In genomic region chr10:3887885-3888476, GRCh38 we compare ENCODE assay signal across 8 cellular contexts.
A peak's percentile ranks its signal among the peaks of the same experiment; 100 is the strongest.
DNase-seq lines count a peak whose midpoint lies in the region; ATAC-seq, FAIRE-seq and TF ChIP-seq lines count a peak whose summit lies in the region.

No MANE protein-coding gene starts in this region.

- H3K36me3 ChIP-seq in endothelial cell of umbilical vein (ENCODE audit: control insufficient read depth in 2 of 2, extremely low read depth in 1 of 2, insufficient read depth in 2 of 2, low read length in 2 of 2): no peaks in the 10 kb centered on the region
- no peaks in the 10 kb centered on the region for H3K36me3 ChIP-seq in neural progenitor cell
- H3K36me3 ChIP-seq in A673 (ENCODE audit: insufficient read depth, low read length, poor library complexity, severe bottlenecking): no peaks in the 10 kb centered on the region

- H3K36me3 Mint-ChIP-seq in activated CD4-positive, alpha-beta T cell treated with anti-CD3 and anti-CD28 coated beads for 36 hours (ENCODE audit: low read depth): peaks cover 1% of the 10 kb centered on the region
- no peaks in the 10 kb centered on the region for H3K36me3 Mint-ChIP-seq in neural progenitor cell

- no TSS peak for BruUV-seq in endothelial cell of umbilical vein (replicated peaks; lab: Mats Ljungman, UMichigan)
- no TSS peak for BruUV-seq in A673 (replicated peaks; lab: Mats Ljungman, UMichigan)

- H3K27ac ChIP-seq in endothelial cell of umbilical vein (ENCODE audit: insufficient read depth, low read depth, low read length) (peak overlapping the region; percentile 100), neural progenitor cell (peak overlapping the region; percentile 49), A673 (ENCODE audit: low read depth, low read length, poor library complexity, severe bottlenecking) (no peak overlapping the region)

- H3K4me3 Mint-ChIP-seq in activated CD4-positive, alpha-beta T cell treated with anti-CD3 and anti-CD28 coated beads for 36 hours: peak overlapping the region; percentile 28
- no peak overlapping the region for H3K4me3 Mint-ChIP-seq in neural progenitor cell

- H3F3A ChIP-seq in neural progenitor cell (ENCODE audit: low read depth): peaks cover 9% of the 10 kb centered on the region

- H3K9me3 Mint-ChIP-seq in activated CD4-positive, alpha-beta T cell treated with anti-CD3 and anti-CD28 coated beads for 36 hours (ENCODE audit: low read depth): no peaks in the 10 kb centered on the region
- no peaks in the 10 kb centered on the region for H3K9me3 Mint-ChIP-seq in neural progenitor cell

- peak; percentile 88 for FAIRE-seq in endothelial cell of umbilical vein (lab: Jason Lieb, UNC)

- H3K4me1 ChIP-seq in endothelial cell of umbilical vein (ENCODE audit: control insufficient read depth, extremely low read depth, insufficient read depth, low read length): peaks cover 56% of the 10 kb centered on the region
- H3K4me1 ChIP-seq in neural progenitor cell: peaks cover 32% of the 10 kb centered on the region
- no peaks in the 10 kb centered on the region for H3K4me1 ChIP-seq in A673 (ENCODE audit: insufficient read depth, low read length, poor library complexity, severe bottlenecking)

- POLR2A ChIA-PET in activated CD4-positive, alpha-beta T cell treated with anti-CD3 and anti-CD28 coated beads for 36 hours (lab: Charles Lee): interaction anchor here (0.7 to 1.3 kb wide), 5 partner anchors 13 to 103 kb away, joined by 3 to 13 read pairs (median 6); partner anchors contain the start of gene KLF6
- POLR2A ChIA-PET in endothelial cell of umbilical vein (lab: Charles Lee): interaction anchor here (1.1 to 4.7 kb wide), 3 partner anchors 35 to 105 kb away, joined by 4 to 31 read pairs (median 8); partner anchors contain the start of gene KLF6
- POLR2A ChIA-PET in A673 (lab: Charles Lee; ENCODE audit: low non-redundant PET): interaction anchor here (0.6 kb wide), 1 partner anchor 34 kb away, joined by 3 read pairs; no protein-coding TSS in a partner anchor

- ATAC-seq in GM19035 (IDR thresholded peaks at IDR 0.05; ENCODE audit: unreplicated experiment): peak; percentile 82
- peak; percentile 62 for ATAC-seq in HG03196 (IDR thresholded peaks at IDR 0.05; ENCODE audit: unreplicated experiment)
- peak; percentile 83 for ATAC-seq in activated CD4-positive, alpha-beta T cell treated with anti-CD3 and anti-CD28 coated beads for 36 hours

- peak overlapping the region; percentile 93 for H3K27ac Mint-ChIP-seq in activated CD4-positive, alpha-beta T cell treated with anti-CD3 and anti-CD28 coated beads for 36 hours
- peak overlapping the region; percentile 12 for H3K27ac Mint-ChIP-seq in neural progenitor cell

- peak overlapping the region; percentile 98 for H3K9ac ChIP-seq in endothelial cell of umbilical vein (replicated peaks; ENCODE audit: extremely low read depth, insufficient read depth, low read length)
- no peak overlapping the region for H3K9ac ChIP-seq in neural progenitor cell

- dilution Hi-C loops in endothelial cell of umbilical vein (cut with MboI; ENCODE audit: extremely low pct_ligation_motif_present, low sequenced_read_pairs): no loop called here

- H3K79me2 ChIP-seq in endothelial cell of umbilical vein (ENCODE audit: control insufficient read depth, insufficient read depth, low read length) (no peaks in the 10 kb centered on the region), neural progenitor cell (ENCODE audit: low read depth) (no peaks in the 10 kb centered on the region)

- H2AFZ ChIP-seq in endothelial cell of umbilical vein (ENCODE audit: low read depth, low read length) (peak overlapping the region; percentile 31), neural progenitor cell (replicated peaks) (peak overlapping the region; percentile 3)

- no peaks in the 10 kb centered on the region for H3K9me1 ChIP-seq in endothelial cell of umbilical vein (replicated peaks; ENCODE audit: control insufficient read depth, extremely low read depth, insufficient read depth, low read length)

- H3K4me1 Mint-ChIP-seq in activated CD4-positive, alpha-beta T cell treated with anti-CD3 and anti-CD28 coated beads for 36 hours: peaks cover 38% of the 10 kb centered on the region
- H3K4me1 Mint-ChIP-seq in neural progenitor cell: peaks cover 33% of the 10 kb centered on the region

- CTCF ChIA-PET in activated CD4-positive, alpha-beta T cell treated with anti-CD3 and anti-CD28 coated beads for 36 hours (lab: Charles Lee): interaction anchor here (1.7 kb wide), 1 partner anchor 72 kb away, joined by 4 read pairs; no protein-coding TSS in a partner anchor
- CTCF ChIA-PET in endothelial cell of umbilical vein (lab: Charles Lee): interaction anchor here (1.2 to 1.4 kb wide), 3 partner anchors 104 to 879 kb away, joined by 3 to 4 read pairs (median 3); no protein-coding TSS in a partner anchor
- CTCF ChIA-PET in A673 (lab: Charles Lee): no interaction called here

- H3K9me3 ChIP-seq in endothelial cell of umbilical vein (replicated peaks; ENCODE audit: control insufficient read depth, insufficient read depth, low read length) (no peaks in the 10 kb centered on the region), neural progenitor cell (ENCODE audit: low read depth) (no peaks in the 10 kb centered on the region), A673 (ENCODE audit: low read depth, low read length, poor library complexity, severe bottlenecking) (no peaks in the 10 kb centered on the region)

- peaks cover 3% of the 10 kb centered on the region for H3K27me3 Mint-ChIP-seq in activated CD4-positive, alpha-beta T cell treated with anti-CD3 and anti-CD28 coated beads for 36 hours
- peaks cover 8% of the 10 kb centered on the region for H3K27me3 Mint-ChIP-seq in neural progenitor cell (ENCODE audit: insufficient read depth, low read depth)

- DNase-seq in activated CD4-positive, alpha-beta T cell treated with anti-CD3 and anti-CD28 coated beads for 36 hours: peak; percentile 72
- DNase-seq in endothelial cell of umbilical vein (ENCODE audit: low read depth, low spot score) (peak; percentile 97), neural progenitor cell (ENCODE audit: low spot score) (peak; percentile 76), NCI-H2081 treated with DMSO at 0.1 percent for 48 hours (lab: John Stamatoyannopoulos, UW) (no peak), C1 segment of cervical spinal cord (lab: John Stamatoyannopoulos, UW) (no peak), A673 (ENCODE audit: low spot score) (no peak)

- no peaks in the 10 kb centered on the region for H4K20me1 ChIP-seq in endothelial cell of umbilical vein (replicated peaks; ENCODE audit: control insufficient read depth, extremely low read depth, insufficient read depth, low read length)
- no peaks in the 10 kb centered on the region for H4K20me1 ChIP-seq in neural progenitor cell (ENCODE audit: low read depth)

- peak; percentile 65 for TF ChIP-seq POLR2A in endothelial cell of umbilical vein (IDR thresholded peaks at IDR 0.05; ENCODE audit: low read depth, low read length)

- intact Hi-C loops in activated CD4-positive, alpha-beta T cell treated with anti-CD3 and anti-CD28 coated beads for 36 hours (cut with DNase I, micrococcal nuclease): no loop called here
- intact Hi-C loops in endothelial cell of umbilical vein (cut with micrococcal nuclease) (loop anchor here (1.0 to 5.0 kb wide), 11 partner anchors 27 to 883 kb away; no protein-coding TSS in a partner anchor), A673 (cut with micrococcal nuclease; ENCODE audit: unreplicated experiment) (no loop called here)

- TF ChIP-seq CTCF in endothelial cell of umbilical vein (IDR thresholded peaks at IDR 0.05; ENCODE audit: extremely low read depth in 1 of 2, insufficient read depth in 1 of 2, low read depth in 1 of 2, low read length in 2 of 2) (no peak), neural progenitor cell (IDR thresholded peaks at IDR 0.05) (no peak), A673 (conservative IDR thresholded peaks at IDR 0.05; ENCODE audit: low read depth, low read length) (no peak)

- H3K4me2 ChIP-seq in endothelial cell of umbilical vein (ENCODE audit: insufficient read depth, low read length) (peak overlapping the region; percentile 80), neural progenitor cell (peak overlapping the region; percentile 58)

- no peaks in the 10 kb centered on the region for H3K27me3 ChIP-seq in endothelial cell of umbilical vein (ENCODE audit: control insufficient read depth in 2 of 2, insufficient read depth in 2 of 2, low read length in 2 of 2)
- H3K27me3 ChIP-seq in neural progenitor cell: no peaks in the 10 kb centered on the region
- H3K27me3 ChIP-seq in A673 (replicated peaks; ENCODE audit: insufficient read depth, low read depth, low read length, poor library complexity): no peaks in the 10 kb centered on the region

- H3K4me3 ChIP-seq in endothelial cell of umbilical vein (replicated peaks in 1 of 3; ENCODE audit: insufficient read depth in 1 of 3, low read depth in 1 of 3, low read length in 3 of 3) (peak overlapping the region in 1 of 3 experiments; percentile 22), neural progenitor cell (no peak overlapping the region), A673 (ENCODE audit: low read depth, low read length, poor library complexity, severe bottlenecking) (no peak overlapping the region)

TF ChIP-seq in endothelial cell of umbilical vein, 7 proteins besides CTCF, POLR2A, EP300 and RAD21:
- TF ChIP-seq JUN (IDR thresholded peaks at IDR 0.05; ENCODE audit: borderline replicate concordance, insufficient read depth, insufficient read length, low read depth) (peak; percentile 84), FOS (IDR thresholded peaks at IDR 0.05; ENCODE audit: borderline replicate concordance, insufficient read depth, low read length) (peak; percentile 95), POLR2AphosphoS5 (IDR thresholded peaks at IDR 0.05; ENCODE audit: insufficient read depth, low read depth, low read length) (peak; percentile 84), GATA2 (IDR thresholded peaks at IDR 0.05; ENCODE audit: insufficient read depth, insufficient read length, low read depth, low read length) (peak; percentile 61)
- TF ChIP-seq, protein P1, sequence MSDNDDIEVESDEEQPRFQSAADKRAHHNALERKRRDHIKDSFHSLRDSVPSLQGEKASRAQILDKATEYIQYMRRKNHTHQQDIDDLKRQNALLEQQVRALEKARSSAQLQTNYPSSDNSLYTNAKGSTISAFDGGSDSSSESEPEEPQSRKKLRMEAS (IDR thresholded peaks at IDR 0.05; ENCODE audit: insufficient read depth, insufficient read length): no peak

Comparison
In these comparisons a context has a peak if more than half of its experiments do, and no peak if none do; other contexts are left out.
1. DNase-seq: peak in activated CD4-positive, alpha-beta T cell treated with anti-CD3 and anti-CD28 coated beads for 36 hours (single experiment), endothelial cell of umbilical vein (single experiment) and neural progenitor cell (single experiment); none in NCI-H2081 treated with DMSO at 0.1 percent for 48 hours (single experiment), C1 segment of cervical spinal cord (0 of 14) and A673 (single experiment).
2. Peak in every context shown above with its lines, with median percentiles within 50 percentile points of each other: ATAC-seq.